ENCODE assay signal across 37 cellular contexts in genomic region chr6:107057679-107058078, GRCh38.
"Had no signal": no experiment of that assay in that cellular context is flagged by ENCODE, and none has a peak within 500 bp of the region (broad histone marks: within the 10 kb centered on the region; RNA-seq: fewer than 3 reads in every experiment).

No MANE protein-coding gene starts in this region.

- H3K9me3 ChIP-seq: adrenal gland, body of pancreas, breast epithelium had no signal

- H3K36me3 ChIP-seq: adrenal gland, brain microvascular endothelial cell, breast epithelium had no signal

- H3K9me3 Mint-ChIP-seq: activated B cell treated with CpG ODN at 0.5 μM for 24 hours; activated CD4-positive, alpha-beta memory T cell treated with anti-CD3 and anti-CD28 coated beads for 36 hours; activated CD4-positive, alpha-beta T cell treated with anti-CD3 and anti-CD28 coated beads, Interleukin-2, amount 10 ng/mL, durations not matched to agents 24 days and 14 days; activated CD8-positive, alpha-beta T cell treated with anti-CD3 and anti-CD28 coated beads for 36 hours; activated naive CD4-positive, alpha-beta T cell treated with anti-CD3 and anti-CD28 coated beads for 36 hours; activated naive CD4-positive, alpha-beta T cell treated with anti-CD3 and anti-CD28 coated beads, Interleukin-2, amount 50 U/mL, for 72 hours; activated naive CD8-positive, alpha-beta T cell treated with anti-CD3 and anti-CD28 coated beads for 36 hours; activated T-cell treated with anti-CD3 and anti-CD28 coated beads, Interleukin-2, amount 50 U/mL, for 4 hours; activated T-cell treated with anti-CD3 and anti-CD28 coated beads, Interleukin-2, amount 50 U/mL, for 72 hours; activated T-helper 1 cell treated with anti-CD3 and anti-CD28 coated beads, Interleukin-12 subunit alpha, Interleukin-12 subunit beta, Interleukin-2, Interleukin-4 antibody, amounts not matched to agents 30 ng/mL and 10 ng/mL and 1 ng/mL, durations not matched to agents 14 hours and 24 hours and 36 hours; activated T-helper 17 cell treated with anti-CD3 and anti-CD28 coated beads, Interleukin-2, amount 50 U/mL, for 72 hours; T-helper 1 cell treated with Interleukin-12 subunit alpha and Interleukin-12 subunit beta and Interleukin-4 antibody, amounts not matched to agents 30 μg/mL and 1 μg/mL, for 36 hours; T-helper 2 cell treated with Interferon-gamma antibody and Interleukin-4, amounts not matched to agents 5 μg/mL and 100 μg/mL, for 36 hours had no signal

- H3K4me3 Mint-ChIP-seq: activated B cell treated with CpG ODN at 0.5 μM for 24 hours; activated CD4-positive, alpha-beta memory T cell treated with anti-CD3 and anti-CD28 coated beads for 36 hours; activated CD4-positive, alpha-beta T cell treated with anti-CD3 and anti-CD28 coated beads, Interleukin-2, amount 10 ng/mL, durations not matched to agents 24 days and 14 days; activated CD8-positive, alpha-beta T cell treated with anti-CD3 and anti-CD28 coated beads for 36 hours; activated naive CD4-positive, alpha-beta T cell treated with anti-CD3 and anti-CD28 coated beads for 36 hours; activated naive CD8-positive, alpha-beta T cell treated with anti-CD3 and anti-CD28 coated beads for 36 hours; activated T-cell treated with anti-CD3 and anti-CD28 coated beads, Interleukin-2, amount 50 U/mL, for 4 hours; activated T-cell treated with anti-CD3 and anti-CD28 coated beads, Interleukin-2, amount 50 U/mL, for 72 hours; activated T-helper 1 cell treated with anti-CD3 and anti-CD28 coated beads, Interleukin-12 subunit alpha, Interleukin-12 subunit beta, Interleukin-2, Interleukin-4 antibody, amounts not matched to agents 30 ng/mL and 10 ng/mL and 1 ng/mL, durations not matched to agents 14 hours and 24 hours and 36 hours; activated T-helper 17 cell treated with anti-CD3 and anti-CD28 coated beads, Interleukin-2, amount 50 U/mL, for 72 hours; T-helper 1 cell treated with Interleukin-12 subunit alpha and Interleukin-12 subunit beta and Interleukin-4 antibody, amounts not matched to agents 30 μg/mL and 1 μg/mL, for 36 hours; T-helper 2 cell treated with Interferon-gamma antibody and Interleukin-4, amounts not matched to agents 5 μg/mL and 100 μg/mL, for 36 hours had no signal

- H3K27me3 Mint-ChIP-seq: activated B cell treated with CpG ODN at 0.5 μM for 24 hours; activated CD4-positive, alpha-beta memory T cell treated with anti-CD3 and anti-CD28 coated beads for 36 hours; activated CD4-positive, alpha-beta T cell treated with anti-CD3 and anti-CD28 coated beads, Interleukin-2, amount 10 ng/mL, durations not matched to agents 24 days and 14 days; activated CD8-positive, alpha-beta T cell treated with anti-CD3 and anti-CD28 coated beads for 36 hours; activated naive CD8-positive, alpha-beta T cell treated with anti-CD3 and anti-CD28 coated beads for 36 hours; activated T-helper 17 cell treated with anti-CD3 and anti-CD28 coated beads, Interleukin-2, amount 50 U/mL, for 72 hours had no signal

- ATAC-seq: activated CD8-positive, alpha-beta T cell treated with anti-CD3 and anti-CD28 coated beads for 36 hours; activated naive CD4-positive, alpha-beta T cell treated with anti-CD3 and anti-CD28 coated beads, Interleukin-2, amount 50 U/mL, for 72 hours; activated T-cell treated with anti-CD3 and anti-CD28 coated beads, Interleukin-2, amount 50 U/mL, for 4 hours; activated T-cell treated with anti-CD3 and anti-CD28 coated beads, Interleukin-2, amount 50 U/mL, for 72 hours; activated T-helper 17 cell treated with anti-CD3 and anti-CD28 coated beads, Interleukin-2, amount 50 U/mL, for 72 hours; body of pancreas had no signal

- H3K27me3 ChIP-seq: adrenal gland, body of pancreas, brain microvascular endothelial cell, breast epithelium had no signal

- H3K27ac Mint-ChIP-seq: activated B cell treated with CpG ODN at 0.5 μM for 24 hours; activated CD4-positive, alpha-beta memory T cell treated with anti-CD3 and anti-CD28 coated beads for 36 hours; activated CD4-positive, alpha-beta T cell treated with anti-CD3 and anti-CD28 coated beads, Interleukin-2, amount 10 ng/mL, durations not matched to agents 24 days and 14 days; activated CD8-positive, alpha-beta T cell treated with anti-CD3 and anti-CD28 coated beads for 36 hours; activated naive CD4-positive, alpha-beta T cell treated with anti-CD3 and anti-CD28 coated beads for 36 hours; activated naive CD8-positive, alpha-beta T cell treated with anti-CD3 and anti-CD28 coated beads for 36 hours; activated T-cell treated with anti-CD3 and anti-CD28 coated beads, Interleukin-2, amount 50 U/mL, for 72 hours; activated T-helper 1 cell treated with anti-CD3 and anti-CD28 coated beads, Interleukin-12 subunit alpha, Interleukin-12 subunit beta, Interleukin-2, Interleukin-4 antibody, amounts not matched to agents 30 ng/mL and 10 ng/mL and 1 ng/mL, durations not matched to agents 14 hours and 24 hours and 36 hours; activated T-helper 17 cell treated with anti-CD3 and anti-CD28 coated beads, Interleukin-2, amount 50 U/mL, for 72 hours; T-helper 1 cell treated with Interleukin-12 subunit alpha and Interleukin-12 subunit beta and Interleukin-4 antibody, amounts not matched to agents 30 μg/mL and 1 μg/mL, for 36 hours; T-helper 2 cell treated with Interferon-gamma antibody and Interleukin-4, amounts not matched to agents 5 μg/mL and 100 μg/mL, for 36 hours had no signal

- H3K27ac ChIP-seq: adrenal gland, body of pancreas, brain microvascular endothelial cell, breast epithelium, VCaP had no signal

- H3K4me1 ChIP-seq: adrenal gland, body of pancreas, breast epithelium had no signal

- H3K36me3 Mint-ChIP-seq: activated CD4-positive, alpha-beta memory T cell treated with anti-CD3 and anti-CD28 coated beads for 36 hours; activated naive CD4-positive, alpha-beta T cell treated with anti-CD3 and anti-CD28 coated beads, Interleukin-2, amount 50 U/mL, for 72 hours; activated naive CD8-positive, alpha-beta T cell treated with anti-CD3 and anti-CD28 coated beads for 36 hours had no signal

- DNase-seq: activated B cell treated with CpG ODN at 0.5 μM for 24 hours; activated CD4-positive, alpha-beta memory T cell treated with anti-CD3 and anti-CD28 coated beads for 36 hours; activated CD4-positive, alpha-beta T cell treated with anti-CD3 and anti-CD28 coated beads for 4 hours; activated CD4-positive, alpha-beta T cell treated with anti-CD3 and anti-CD28 coated beads, Interleukin-2, amount 10 ng/mL, durations not matched to agents 24 days and 14 days; activated CD4-positive, alpha-beta T cell treated with anti-CD3 and anti-CD28 coated beads, Interleukin-2, amount 50 U/mL, for 1 hour; activated CD4-positive, alpha-beta T cell treated with anti-CD3 and anti-CD28 coated beads, Interleukin-2, amount 50 U/mL, for 4 hours; activated CD4-positive, CD25-positive, alpha-beta regulatory T cell treated with anti-CD3 and anti-CD28 coated beads, Interleukin-2, amount 50 U/mL, for 72 hours; activated CD8-positive, alpha-beta memory T cell treated with anti-CD3 and anti-CD28 coated beads, Interleukin-2, amount 50 U/mL, for 4 hours; activated CD8-positive, alpha-beta T cell treated with anti-CD3 and anti-CD28 coated beads for 36 hours; activated effector memory CD4-positive, alpha-beta T cell treated with anti-CD3 and anti-CD28 coated beads, Interleukin-2, amount 50 U/mL, for 16 hours; activated gamma-delta T cell treated with Interleukin-2 at 50 U/mL for 16 hours; activated naive CD4-positive, alpha-beta T cell; activated naive CD4-positive, alpha-beta T cell treated with anti-CD3 and anti-CD28 coated beads for 36 hours; activated naive CD4-positive, alpha-beta T cell treated with anti-CD3 and anti-CD28 coated beads, Interleukin-2, amount 50 U/mL, for 16 hours; activated naive CD8-positive, alpha-beta T cell treated with anti-CD3 and anti-CD28 coated beads for 36 hours; activated T-cell treated with anti-CD3 and anti-CD28 coated beads for 4 hours; activated T-cell treated with anti-CD3 and anti-CD28 coated beads, Interleukin-2, amount 50 U/mL, for 1 hour; activated T-cell treated with anti-CD3 and anti-CD28 coated beads, Interleukin-2, amount 50 U/mL, for 4 hours; activated T-cell treated with anti-CD3 and anti-CD28 coated beads, Interleukin-2, amount 50 U/mL, for 72 hours; adrenal gland; amniotic stem cell; aorta; body of pancreas; brain microvascular endothelial cell; central memory CD4-positive, alpha-beta T cell; T-helper 1 cell; T-helper 2 cell; T-helper 9 cell had no signal

- FAIRE-seq: astrocyte, TTC549 had no signal

- H3K4me3 ChIP-seq: adrenal gland, body of pancreas, breast epithelium had no signal
